In the genomic region with DNA sequence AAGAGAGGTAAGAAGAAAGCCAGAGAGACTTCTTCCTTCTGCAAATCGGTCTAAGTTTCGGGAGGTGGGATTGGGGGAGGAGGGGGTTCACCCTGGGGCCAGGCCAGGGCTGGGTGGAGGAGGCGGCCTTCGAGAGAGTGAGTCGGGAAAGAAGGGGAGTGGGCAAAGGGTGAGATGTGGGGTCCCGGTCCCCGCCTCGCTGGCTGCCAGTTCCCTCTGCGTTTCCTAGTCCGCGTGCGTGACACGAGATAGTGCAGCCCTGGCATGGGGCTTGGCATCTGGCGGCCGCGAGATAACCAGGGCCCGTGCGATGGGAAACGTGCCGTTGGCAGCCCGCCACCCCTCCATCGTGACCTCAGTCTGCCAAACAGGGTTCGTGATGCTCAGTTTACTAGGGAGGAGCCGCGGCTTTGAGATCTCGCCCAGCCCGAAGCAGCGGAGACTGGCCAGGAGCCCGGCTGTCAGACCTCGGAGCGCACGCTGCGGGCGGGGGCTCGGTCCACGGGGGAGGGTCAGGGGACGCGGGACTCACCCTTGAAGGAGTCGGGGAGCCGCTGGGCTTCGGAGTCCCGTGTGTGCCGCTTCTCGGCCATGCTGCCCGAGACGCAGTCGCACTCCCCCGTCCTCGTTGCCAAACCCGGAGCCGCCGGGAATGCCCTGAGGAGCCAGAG, we compare ENCODE assay signal across 8 cellular contexts. TPM values are rescaled to one million over a fixed set of nuclear protein-coding genes. Genes with fewer than 3 reads are reported as not detected.
DNase-seq lines count a peak whose midpoint lies in the region; ATAC-seq and TF ChIP-seq lines count a peak whose summit lies in the region.

TSS of gene STOM (minus strand) at position 656 of the 671 bp plus-strand sequence. CDS start at position 593, 63 bp downstream.

- peaks cover 6% of the 10 kb centered on the region for H3K36me3 Mint-ChIP-seq in Caco-2 (ENCODE audit: insufficient read depth, unreplicated experiment)

- intact Hi-C loops in Caco-2 (cut with micrococcal nuclease; ENCODE audit: unreplicated experiment), result no loop called here
- intact Hi-C loops in T-helper 1 cell treated with Interleukin-12 subunit alpha and Interleukin-12 subunit beta and Interleukin-4 antibody, amounts not matched to agents 30 ng/mL and 1 ng/mL, for 36 hours (cut with micrococcal nuclease), result loop anchor here (1.0 to 10.0 kb wide), 6 partner anchors 16 to 895 kb away; partner anchors contain the start of genes CDK5RAP2, CNTRL, MRRF and RAB14

- H3K27me3 ChIP-seq in Caco-2 (replicated peaks; ENCODE audit: control insufficient read depth, insufficient read depth, low read length) (no peaks in the 10 kb centered on the region), layer of hippocampus (ENCODE audit: control insufficient read depth, insufficient read depth, low read length) (no peaks in the 10 kb centered on the region)

- no peak for TF ChIP-seq CTCF in Caco-2 (IDR thresholded peaks at IDR 0.05; ENCODE audit: insufficient read depth in 1 of 2, low read depth in 1 of 2, low read length in 1 of 2, severe bottlenecking in 1 of 2, unreplicated experiment in 1 of 2)

- H3K27ac ChIP-seq in caudate nucleus (ENCODE audit: low read depth, low read length), result peak within 1 kb of the TSS; percentile 94
- peak within 1 kb of the TSS; percentile 89 for H3K27ac ChIP-seq in layer of hippocampus (ENCODE audit: low read depth, low read length)

- DNase-seq in Caco-2, result no peak
- DNase-seq in caudate nucleus (lab: John Stamatoyannopoulos, UW), result peak in 14 of 61 donors; percentile 49 to 91 (median 70)
- DNase-seq in stimulated activated CD8-positive, alpha-beta memory T cell treated with anti-CD3 and anti-CD28 coated beads, Interleukin-12 subunit alpha, Interleukin-12 subunit beta, amount 100 ng/mL, for 1 hour (ENCODE audit: low read depth), result peak; percentile 38
- no peak for DNase-seq in NCI-H1048 (lab: John Stamatoyannopoulos, UW)

- H3K4me1 Mint-ChIP-seq in Caco-2 (ENCODE audit: low read depth, unreplicated experiment), result peaks cover 23% of the 10 kb centered on the region

- peak within 1 kb of the TSS; percentile 47 for H3K4me3 ChIP-seq in Caco-2 (ENCODE audit: low read depth, low read length)

- CTCF ChIA-PET in Caco-2 (lab: Charles Lee), result no interaction called here

- no peaks in the 10 kb centered on the region for H3K27me3 Mint-ChIP-seq in Caco-2 (ENCODE audit: insufficient read depth, unreplicated experiment)

- H3K36me3 ChIP-seq in Caco-2 (ENCODE audit: control insufficient read depth, insufficient read depth, low read length), result no peaks in the 10 kb centered on the region

- BruUV-seq in Caco-2 (replicated peaks; lab: Mats Ljungman, UMichigan), result TSS peak; percentile 41

- ATAC-seq in GM19397 (IDR thresholded peaks at IDR 0.05; ENCODE audit: unreplicated experiment), result peak; percentile 54
- peak; percentile 23 for ATAC-seq in HG03469 (IDR thresholded peaks at IDR 0.05; ENCODE audit: unreplicated experiment)

- H3K9me3 ChIP-seq in Caco-2, result no peaks in the 10 kb centered on the region

- peaks cover 62% of the 10 kb centered on the region for H3K4me1 ChIP-seq in Caco-2

- H3K4me3 Mint-ChIP-seq in Caco-2 (ENCODE audit: unreplicated experiment), result peak within 1 kb of the TSS; percentile 70

- peaks cover 12% of the 10 kb centered on the region for H3K9me3 Mint-ChIP-seq in Caco-2 (ENCODE audit: unreplicated experiment)

- peak within 1 kb of the TSS; percentile 73 for H3K27ac Mint-ChIP-seq in Caco-2 (ENCODE audit: unreplicated experiment)

- POLR2A ChIA-PET in Caco-2 (lab: Charles Lee), result no interaction called here

RNA-seq across cellular contexts. Expression of gene STOM, which starts in this region (rescaled TPM):
- total RNA-seq in Caco-2 (2022), result 26.5 and 33.1 TPM in 2 replicates
- total RNA-seq in T-helper 1 cell treated with Interleukin-12 subunit alpha and Interleukin-12 subunit beta and Interleukin-4 antibody, amounts not matched to agents 30 ng/mL and 1 ng/mL, for 36 hours, result 108 and 109 TPM in 2 replicates
